In genomic region chr2:221422516-221423211, GRCh38 we compare ENCODE assay signal across 13 cellular contexts.
DNase-seq lines count a peak whose midpoint lies in the region; ATAC-seq and TF ChIP-seq lines count a peak whose summit lies in the region.
"Had no signal": no experiment of that assay in that cellular context is flagged by ENCODE, and none has a peak within 500 bp of the region (broad histone marks: within the 10 kb centered on the region; RNA-seq: fewer than 3 reads in every experiment).

No MANE protein-coding gene starts in this region.

- no peaks in the 10 kb centered on the region for H3K4me1 ChIP-seq in foreskin keratinocyte
- no peaks in the 10 kb centered on the region for H3K4me1 ChIP-seq in SJCRH30

- H3K27ac ChIP-seq in foreskin keratinocyte (no peak overlapping the region), SJCRH30 (no peak overlapping the region)

- H3K36me3 ChIP-seq in SJCRH30: no peaks in the 10 kb centered on the region

- peak overlapping the region; percentile 40 for H3K27ac Mint-ChIP-seq in stimulated activated memory B cell treated with anti-CD40 and anti-IgM and Interleukin-4, amounts not matched to agents 10 μg/mL and 1 μg/mL and 100 μg/mL, for 72 hours

- H3K4me1 Mint-ChIP-seq in stimulated activated memory B cell treated with anti-CD40 and anti-IgM and Interleukin-4, amounts not matched to agents 10 μg/mL and 1 μg/mL and 100 μg/mL, for 72 hours: peaks cover 12% of the 10 kb centered on the region

- peak; percentile 20 for DNase-seq in M059J (ENCODE audit: low read depth)
- DNase-seq in amniotic epithelial cell (ENCODE audit: low read depth): peak; percentile 15
- DNase-seq in fibroblast of mammary gland (ENCODE audit: low read depth): peak; percentile 10
- DNase-seq in foreskin keratinocyte: no peak
- DNase-seq in SJCRH30: no peak
- no peak for DNase-seq in stimulated activated naive CD4-positive, alpha-beta T cell treated with Interleukin-2 at 50 U/mL for 16 hours (lab: John Stamatoyannopoulos, UW)
- DNase-seq: CD8-positive, alpha-beta memory T cell; DMS 273 treated with DMSO at 0.1 percent for 48 hours; Kasumi-1; NCI-H2029 treated with DMSO at 0.1 percent for 48 hours; NCI-H524; SHP77 treated with DMSO at 0.1 percent for 48 hours had no signal

- H3K4me3 ChIP-seq in fibroblast of mammary gland (ENCODE audit: control insufficient read depth, low read depth, low read length) (no peak overlapping the region), SJCRH30 (no peak overlapping the region)

- no peak overlapping the region for H3K4me3 Mint-ChIP-seq in stimulated activated memory B cell treated with anti-CD40 and anti-IgM and Interleukin-4, amounts not matched to agents 10 μg/mL and 1 μg/mL and 100 μg/mL, for 72 hours
- H3K4me3 Mint-ChIP-seq: CD8-positive, alpha-beta memory T cell had no signal

- H3K27me3 Mint-ChIP-seq in stimulated activated memory B cell treated with anti-CD40 and anti-IgM and Interleukin-4, amounts not matched to agents 10 μg/mL and 1 μg/mL and 100 μg/mL, for 72 hours: no peaks in the 10 kb centered on the region
- H3K27me3 Mint-ChIP-seq: CD8-positive, alpha-beta memory T cell had no signal

- H3K36me3 Mint-ChIP-seq in stimulated activated memory B cell treated with anti-CD40 and anti-IgM and Interleukin-4, amounts not matched to agents 10 μg/mL and 1 μg/mL and 100 μg/mL, for 72 hours: no peaks in the 10 kb centered on the region

- no peaks in the 10 kb centered on the region for H3K9me3 ChIP-seq in SJCRH30 (replicated peaks)

- ATAC-seq in stimulated activated memory B cell treated with anti-CD40 and anti-IgM and Interleukin-4, amounts not matched to agents 10 μg/mL and 1 μg/mL and 100 μg/mL, for 72 hours: no peak
- ATAC-seq in foreskin keratinocyte: no peak

- H3K27me3 ChIP-seq in foreskin keratinocyte: no peaks in the 10 kb centered on the region
- 0 out of 2 replicates have a peak, but pooled peaks cover 3% of the 10 kb centered on the region for H3K27me3 ChIP-seq in SJCRH30

- no peaks in the 10 kb centered on the region for H3K9me3 Mint-ChIP-seq in stimulated activated memory B cell treated with anti-CD40 and anti-IgM and Interleukin-4, amounts not matched to agents 10 μg/mL and 1 μg/mL and 100 μg/mL, for 72 hours
- H3K9me3 Mint-ChIP-seq: CD8-positive, alpha-beta memory T cell had no signal

- TF ChIP-seq CTCF in fibroblast of mammary gland (conservative IDR thresholded peaks at IDR 0.05; ENCODE audit: control insufficient read depth, insufficient read depth, low read depth, low read length) (no peak), foreskin keratinocyte (conservative IDR thresholded peaks at IDR 0.05) (no peak)

Comparison
In these comparisons a context has a peak if more than half of its experiments do, and no peak if none do; other contexts are left out.
1. DNase-seq: peak in M059J (single experiment), amniotic epithelial cell (single experiment) and fibroblast of mammary gland (single experiment); none in foreskin keratinocyte (0 of 2), SJCRH30 (0 of 2) and stimulated activated naive CD4-positive, alpha-beta T cell treated with Interleukin-2 at 50 U/mL for 16 hours (single experiment).